In genomic region chr5:78698218-78698751, GRCh38 we compare ENCODE assay signal across 1 cellular context.
TF ChIP-seq lines count a peak whose summit lies in the region.

No MANE protein-coding gene starts in this region.

TF ChIP-seq in A549, 52 proteins besides CTCF, POLR2A, EP300 and RAD21 (continued from another document):
- TF ChIP-seq PBX3 (IDR thresholded peaks at IDR 0.05) (no peak), FOSL2 (IDR thresholded peaks at IDR 0.05) (no peak), FOSL2 (CRISPR knock-in tag; IDR thresholded peaks at IDR 0.05) (no peak), RFX5 (IDR thresholded peaks at IDR 0.05) (no peak), KDM1A (IDR thresholded peaks at IDR 0.05; ENCODE audit: low read depth) (no peak), SMC3 (IDR thresholded peaks at IDR 0.05) (no peak), ESRRA (IDR thresholded peaks at IDR 0.05; ENCODE audit: borderline replicate concordance, low read length) (no peak), ZC3H11A (IDR thresholded peaks at IDR 0.05) (no peak), RCOR1 (IDR thresholded peaks at IDR 0.05; ENCODE audit: low read depth, low read length) (no peak), SREBF2 (IDR thresholded peaks at IDR 0.05) (no peak), ZNF302 (CRISPR knock-in tag; IDR thresholded peaks at IDR 0.05) (no peak), CHD2 (IDR thresholded peaks at IDR 0.05; ENCODE audit: low read length, partially characterized antibody) (no peak), GATA3 (IDR thresholded peaks at IDR 0.05; ENCODE audit: borderline replicate concordance) (no peak), EHMT2 (IDR thresholded peaks at IDR 0.05; ENCODE audit: low read depth) (no peak), MAFK (IDR thresholded peaks at IDR 0.05; ENCODE audit: partially characterized antibody) (no peak)
